Comparison of ENCODE assay signal across 1 cellular context in genomic region chr6:34696189-34696738, GRCh38.
A peak's percentile ranks its signal among the peaks of the same experiment; 100 is the strongest.
TF ChIP-seq lines count a peak whose summit lies in the region.

No MANE protein-coding gene starts in this region.

TF ChIP-seq in WTC11, 78 proteins besides CTCF, POLR2A, EP300 and RAD21 (continued from another document):
- TF ChIP-seq ZBTB43 (CRISPR knock-in tag; IDR thresholded peaks at IDR 0.05) (0 out of 2 replicates have a peak, but pooled peaks have one; percentile 35), ZNF232 (CRISPR knock-in tag; IDR thresholded peaks at IDR 0.05) (no peak), JUN (CRISPR knock-in tag; IDR thresholded peaks at IDR 0.05) (no peak), RORB (CRISPR knock-in tag; IDR thresholded peaks at IDR 0.05) (no peak), E2F5 (CRISPR knock-in tag; IDR thresholded peaks at IDR 0.05) (no peak), USF2 (CRISPR knock-in tag; IDR thresholded peaks at IDR 0.05) (no peak), ZNF138 (CRISPR knock-in tag; conservative IDR thresholded peaks at IDR 0.05) (no peak), ZSCAN18 (CRISPR knock-in tag; IDR thresholded peaks at IDR 0.05) (no peak), OVOL2 (CRISPR knock-in tag; IDR thresholded peaks at IDR 0.05; ENCODE audit: borderline replicate concordance) (no peak), FOXP1 (CRISPR knock-in tag; IDR thresholded peaks at IDR 0.05; ENCODE audit: borderline replicate concordance) (peak; percentile 74; the same call in 1 of the 2 replicates), SOX15 (CRISPR knock-in tag; IDR thresholded peaks at IDR 0.05) (no peak), ATF1 (CRISPR knock-in tag; IDR thresholded peaks at IDR 0.05) (no peak), CREB1 (CRISPR knock-in tag; IDR thresholded peaks at IDR 0.05) (no peak), PRRX2 (CRISPR knock-in tag; IDR thresholded peaks at IDR 0.05) (no peak)
- TF ChIP-seq, protein P1, sequence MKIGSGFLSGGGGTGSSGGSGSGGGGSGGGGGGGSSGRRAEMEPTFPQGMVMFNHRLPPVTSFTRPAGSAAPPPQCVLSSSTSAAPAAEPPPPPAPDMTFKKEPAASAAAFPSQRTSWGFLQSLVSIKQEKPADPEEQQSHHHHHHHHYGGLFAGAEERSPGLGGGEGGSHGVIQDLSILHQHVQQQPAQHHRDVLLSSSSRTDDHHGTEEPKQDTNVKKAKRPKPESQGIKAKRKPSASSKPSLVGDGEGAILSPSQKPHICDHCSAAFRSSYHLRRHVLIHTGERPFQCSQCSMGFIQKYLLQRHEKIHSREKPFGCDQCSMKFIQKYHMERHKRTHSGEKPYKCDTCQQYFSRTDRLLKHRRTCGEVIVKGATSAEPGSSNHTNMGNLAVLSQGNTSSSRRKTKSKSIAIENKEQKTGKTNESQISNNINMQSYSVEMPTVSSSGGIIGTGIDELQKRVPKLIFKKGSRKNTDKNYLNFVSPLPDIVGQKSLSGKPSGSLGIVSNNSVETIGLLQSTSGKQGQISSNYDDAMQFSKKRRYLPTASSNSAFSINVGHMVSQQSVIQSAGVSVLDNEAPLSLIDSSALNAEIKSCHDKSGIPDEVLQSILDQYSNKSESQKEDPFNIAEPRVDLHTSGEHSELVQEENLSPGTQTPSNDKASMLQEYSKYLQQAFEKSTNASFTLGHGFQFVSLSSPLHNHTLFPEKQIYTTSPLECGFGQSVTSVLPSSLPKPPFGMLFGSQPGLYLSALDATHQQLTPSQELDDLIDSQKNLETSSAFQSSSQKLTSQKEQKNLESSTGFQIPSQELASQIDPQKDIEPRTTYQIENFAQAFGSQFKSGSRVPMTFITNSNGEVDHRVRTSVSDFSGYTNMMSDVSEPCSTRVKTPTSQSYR (CRISPR knock-in tag; IDR thresholded peaks at IDR 0.05), result 0 out of 2 replicates have a peak, but pooled peaks have one; percentile 10
- TF ChIP-seq, protein P2, sequence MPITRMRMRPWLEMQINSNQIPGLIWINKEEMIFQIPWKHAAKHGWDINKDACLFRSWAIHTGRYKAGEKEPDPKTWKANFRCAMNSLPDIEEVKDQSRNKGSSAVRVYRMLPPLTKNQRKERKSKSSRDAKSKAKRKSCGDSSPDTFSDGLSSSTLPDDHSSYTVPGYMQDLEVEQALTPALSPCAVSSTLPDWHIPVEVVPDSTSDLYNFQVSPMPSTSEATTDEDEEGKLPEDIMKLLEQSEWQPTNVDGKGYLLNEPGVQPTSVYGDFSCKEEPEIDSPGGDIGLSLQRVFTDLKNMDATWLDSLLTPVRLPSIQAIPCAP (CRISPR knock-in tag; IDR thresholded peaks at IDR 0.05), result no peak
TF ChIP-seq in WTC11: peak in this region for 4.
